18 cellular contexts compared by ENCODE assay signal in the genomic region with DNA sequence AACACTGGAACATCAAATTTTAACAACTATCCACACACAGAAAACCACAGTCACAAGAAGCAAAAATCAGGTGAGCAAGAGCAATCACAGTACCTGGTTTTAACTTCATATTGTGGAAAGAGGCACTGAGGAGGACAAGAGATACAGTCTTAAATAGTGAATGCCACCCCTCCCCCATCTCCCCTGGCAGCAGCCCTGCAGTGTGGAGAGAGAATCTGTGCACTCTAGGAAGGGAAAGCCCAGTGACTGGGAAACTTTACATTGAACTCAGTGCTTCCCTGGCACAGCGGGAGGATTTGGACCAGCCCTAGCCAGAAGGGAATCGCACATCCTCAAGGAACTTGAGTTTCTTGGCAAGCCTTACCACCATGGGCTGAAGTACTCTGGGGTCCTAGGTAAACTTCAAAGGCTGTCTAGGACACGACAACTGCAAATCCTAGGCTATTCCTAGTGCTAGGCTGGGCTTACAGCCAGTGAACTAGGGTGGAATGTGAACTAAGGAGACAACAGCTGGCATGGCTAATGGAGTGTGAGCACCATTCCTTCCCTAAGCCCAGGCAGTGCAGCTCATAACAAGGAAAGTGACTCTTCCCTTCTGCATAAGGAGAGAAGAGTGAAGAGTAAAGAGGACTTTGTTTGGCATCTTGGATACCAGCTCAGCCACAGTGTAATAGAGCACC.
DNase-seq lines count a peak whose midpoint lies in the region; ATAC-seq and TF ChIP-seq lines count a peak whose summit lies in the region.
"Had no signal": no experiment of that assay in that cellular context is flagged by ENCODE, and none has a peak within 500 bp of the region (broad histone marks: within the 10 kb centered on the region; RNA-seq: fewer than 3 reads in every experiment).

No MANE protein-coding gene starts in this region.

- H3K36me3 ChIP-seq in breast epithelium (no peaks in the 10 kb centered on the region), tibial artery (no peaks in the 10 kb centered on the region)
- H3K36me3 ChIP-seq: BLaER1, colonic mucosa, suprapubic skin had no signal

- TF ChIP-seq POLR2A in breast epithelium (IDR thresholded peaks at IDR 0.05), result no peak

- POLR2A ChIA-PET in MCF 10A (lab: Yijun Ruan, JAX), result no interaction called here

- no peaks in the 10 kb centered on the region for H3K9me3 Mint-ChIP-seq in MCF 10A (ENCODE audit: unreplicated experiment)
- peaks cover 11% of the 10 kb centered on the region for H3K9me3 Mint-ChIP-seq in stimulated activated effector memory CD8-positive, alpha-beta T cell treated with anti-CD3 and anti-CD28 coated beads, Interleukin-12 subunit alpha, Interleukin-12 subunit beta, amount 100 ng/mL, for 72 hours

- H3K9me3 ChIP-seq in breast epithelium (no peaks in the 10 kb centered on the region), tibial artery (no peaks in the 10 kb centered on the region)
- H3K9me3 ChIP-seq: BLaER1, colonic mucosa, suprapubic skin had no signal

- no peaks in the 10 kb centered on the region for H3K36me3 Mint-ChIP-seq in MCF 10A (ENCODE audit: insufficient read depth, unreplicated experiment)
- no peaks in the 10 kb centered on the region for H3K36me3 Mint-ChIP-seq in stimulated activated effector memory CD8-positive, alpha-beta T cell treated with anti-CD3 and anti-CD28 coated beads, Interleukin-12 subunit alpha, Interleukin-12 subunit beta, amount 100 ng/mL, for 72 hours
- H3K36me3 Mint-ChIP-seq: activated CD8-positive, alpha-beta memory T cell treated with anti-CD3 and anti-CD28 coated beads, Interleukin-2, amount 10 ng/mL, durations not matched to agents 7 days and 5 days had no signal

- intact Hi-C loops in MCF 10A (cut with micrococcal nuclease), result no loop called here
- intact Hi-C loops in breast epithelium (cut with DNase I; ENCODE audit: low total_unique reads), result no loop called here
- intact Hi-C loops in tibial artery (cut with DNase I; ENCODE audit: low total_unique reads), result no loop called here

- BruUV-seq in MCF 10A (replicated peaks; lab: Mats Ljungman, UMichigan), result no TSS peak

- peak; percentile 24 for ATAC-seq in stimulated activated effector memory CD8-positive, alpha-beta T cell treated with anti-CD3 and anti-CD28 coated beads, Interleukin-12 subunit alpha, Interleukin-12 subunit beta, amount 100 ng/mL, for 72 hours
- ATAC-seq: activated CD8-positive, alpha-beta memory T cell treated with anti-CD3 and anti-CD28 coated beads, Interleukin-2, amount 10 ng/mL, durations not matched to agents 7 days and 5 days; left lobe of liver had no signal

- DNase-seq in MCF 10A (ENCODE audit: unreplicated experiment) (peak; percentile 8), breast epithelium (ENCODE audit: low spot score in 2 of 2) (no peak), astrocyte of the hippocampus (ENCODE audit: low read depth, low spot score) (peak; percentile 42), hepatic stellate cell (ENCODE audit: low spot score) (peak; percentile 14), coronary artery (ENCODE audit: low spot score) (no peak), tibial artery (no peak)
- no peak for DNase-seq in stimulated activated effector memory CD8-positive, alpha-beta T cell treated with anti-CD3 and anti-CD28 coated beads, Interleukin-12 subunit alpha, Interleukin-12 subunit beta, amount 100 ng/mL, for 72 hours (ENCODE audit: low spot score in 2 of 2)
- no peak for DNase-seq in NK-92 treated with Interleukin-12 subunit alpha and Interleukin-12 subunit beta, amount 100 ng/mL, for 24 hours (lab: John Stamatoyannopoulos, UW)
- DNase-seq: activated CD4-positive, alpha-beta T cell treated with anti-CD3 and anti-CD28 coated beads for 4 hours; activated CD8-positive, alpha-beta memory T cell treated with anti-CD3 and anti-CD28 coated beads, Interleukin-2, amount 10 ng/mL, durations not matched to agents 7 days and 5 days; colonic mucosa; NCI-H1436; stimulated activated CD8-positive, alpha-beta memory T cell treated with anti-CD3 and anti-CD28 coated beads, Interleukin-4, amount 100 ng/mL, for 48 hours; SW 1271 had no signal

- H3K4me1 Mint-ChIP-seq in MCF 10A (ENCODE audit: insufficient read depth, unreplicated experiment), result peaks cover 8% of the 10 kb centered on the region
- no peaks in the 10 kb centered on the region for H3K4me1 Mint-ChIP-seq in stimulated activated effector memory CD8-positive, alpha-beta T cell treated with anti-CD3 and anti-CD28 coated beads, Interleukin-12 subunit alpha, Interleukin-12 subunit beta, amount 100 ng/mL, for 72 hours
- H3K4me1 Mint-ChIP-seq: activated CD8-positive, alpha-beta memory T cell treated with anti-CD3 and anti-CD28 coated beads, Interleukin-2, amount 10 ng/mL, durations not matched to agents 7 days and 5 days had no signal

- CTCF ChIA-PET in MCF 10A (lab: Yijun Ruan, JAX), result no interaction called here

- H3K4me3 ChIP-seq in breast epithelium (no peak overlapping the region), coronary artery (no peak overlapping the region), tibial artery (no peak overlapping the region)
- H3K4me3 ChIP-seq: BLaER1, colonic mucosa, suprapubic skin had no signal

- H3K27me3 ChIP-seq in breast epithelium (no peaks in the 10 kb centered on the region), tibial artery (no peaks in the 10 kb centered on the region)
- H3K27me3 ChIP-seq: BLaER1, colonic mucosa, suprapubic skin had no signal

- H3K27ac ChIP-seq in breast epithelium, result no peak overlapping the region
- H3K27ac ChIP-seq in coronary artery, result no peak overlapping the region
- no peak overlapping the region for H3K27ac ChIP-seq in tibial artery
- H3K27ac ChIP-seq: 22Rv1, BLaER1, colonic mucosa, suprapubic skin had no signal

- H3K4me3 Mint-ChIP-seq in MCF 10A (ENCODE audit: unreplicated experiment), result no peak overlapping the region
- no peak overlapping the region for H3K4me3 Mint-ChIP-seq in stimulated activated effector memory CD8-positive, alpha-beta T cell treated with anti-CD3 and anti-CD28 coated beads, Interleukin-12 subunit alpha, Interleukin-12 subunit beta, amount 100 ng/mL, for 72 hours
- H3K4me3 Mint-ChIP-seq: activated CD8-positive, alpha-beta memory T cell treated with anti-CD3 and anti-CD28 coated beads, Interleukin-2, amount 10 ng/mL, durations not matched to agents 7 days and 5 days had no signal

- no peak overlapping the region for H3K27ac Mint-ChIP-seq in MCF 10A (ENCODE audit: low read depth, unreplicated experiment)
- no peak overlapping the region for H3K27ac Mint-ChIP-seq in stimulated activated effector memory CD8-positive, alpha-beta T cell treated with anti-CD3 and anti-CD28 coated beads, Interleukin-12 subunit alpha, Interleukin-12 subunit beta, amount 100 ng/mL, for 72 hours
- H3K27ac Mint-ChIP-seq: activated CD8-positive, alpha-beta memory T cell treated with anti-CD3 and anti-CD28 coated beads, Interleukin-2, amount 10 ng/mL, durations not matched to agents 7 days and 5 days had no signal

- H3K4me1 ChIP-seq in breast epithelium (no peaks in the 10 kb centered on the region), tibial artery (no peaks in the 10 kb centered on the region)
- H3K4me1 ChIP-seq: BLaER1, colonic mucosa, suprapubic skin had no signal

- H3K27me3 Mint-ChIP-seq in MCF 10A (ENCODE audit: insufficient read depth, unreplicated experiment), result peaks cover 29% of the 10 kb centered on the region
- H3K27me3 Mint-ChIP-seq: activated CD8-positive, alpha-beta memory T cell treated with anti-CD3 and anti-CD28 coated beads, Interleukin-2, amount 10 ng/mL, durations not matched to agents 7 days and 5 days had no signal

- TF ChIP-seq CTCF in MCF 10A (IDR thresholded peaks at IDR 0.05; ENCODE audit: unreplicated experiment), result no peak
- no peak for TF ChIP-seq CTCF in breast epithelium (IDR thresholded peaks at IDR 0.05)
- TF ChIP-seq CTCF in coronary artery (IDR thresholded peaks at IDR 0.05), result no peak
- TF ChIP-seq CTCF in tibial artery (IDR thresholded peaks at IDR 0.05), result no peak

Comparison
In these comparisons a context has a peak if more than half of its experiments do, and no peak if none do; other contexts are left out.
1. DNase-seq: peak in MCF 10A (single experiment), astrocyte of the hippocampus (single experiment) and hepatic stellate cell (single experiment); none in breast epithelium (0 of 2), stimulated activated effector memory CD8-positive, alpha-beta T cell treated with anti-CD3 and anti-CD28 coated beads, Interleukin-12 subunit alpha, Interleukin-12 subunit beta, amount 100 ng/mL, for 72 hours (0 of 2), NK-92 treated with Interleukin-12 subunit alpha and Interleukin-12 subunit beta, amount 100 ng/mL, for 24 hours (single experiment), coronary artery (single experiment) and tibial artery (0 of 2).